Comparison of ENCODE assay signal across 12 cellular contexts in genomic region chr1:162062542-162063015, GRCh38. TPM values are rescaled to one million over a fixed set of nuclear protein-coding genes. Genes with fewer than 3 reads are reported as not detected.
DNase-seq lines count a peak whose midpoint lies in the region; ATAC-seq and TF ChIP-seq lines count a peak whose summit lies in the region.
"Had no signal": no experiment of that assay in that cellular context is flagged by ENCODE, and none has a peak within 500 bp of the region (broad histone marks: within the 10 kb centered on the region; RNA-seq: fewer than 3 reads in every experiment).

No MANE protein-coding gene starts in this region.

- peak; percentile 11 for DNase-seq in AG09309 (ENCODE audit: low read depth)
- peak; percentile 87 for DNase-seq in NCI-H1092 treated with DMSO at 0.1 percent for 48 hours (lab: John Stamatoyannopoulos, UW)
- DNase-seq in SK-N-DZ (ENCODE audit: low spot score), result peak; percentile 85
- DNase-seq in heart right ventricle, result peak in 1 of 2 donors; percentile 19
- DNase-seq in SKM-1 treated with dmso at 0.1 percent for 144 hours (lab: John Stamatoyannopoulos, UW; ENCODE audit: unreplicated experiment), result no peak
- DNase-seq in NCI-H1436 (lab: John Stamatoyannopoulos, UW), result no peak
- DNase-seq in SHP77 (lab: John Stamatoyannopoulos, UW), result no peak
- no peak for DNase-seq in endothelial cell (ENCODE audit: low spot score)
- DNase-seq: activated CD4-positive, alpha-beta T cell treated with anti-CD3 and anti-CD28 coated beads for 4 hours; effector memory CD8-positive, alpha-beta T cell had no signal

- H3K4me1 Mint-ChIP-seq in endothelial cell (ENCODE audit: unreplicated experiment), result peaks cover 35% of the 10 kb centered on the region
- H3K4me1 Mint-ChIP-seq: activated naive CD4-positive, alpha-beta T cell treated with anti-CD3 and anti-CD28 coated beads, Interleukin-2, amount 50 U/mL, for 24 hours had no signal

- H3K27me3 ChIP-seq in heart right ventricle, result peaks cover 0 to 29% (median 0%) of the 10 kb centered on the region in 7 donors

- intact Hi-C loops in heart right ventricle (cut with DNase I), result loop anchor here in 2 of 10 donors (5.0 kb wide), 2 partner anchors 75 to 215 kb away; no protein-coding TSS in a partner anchor

- 27 to 55% methylated on average over 4 of the region's 4 CpGs for WGBS in heart right ventricle, 2 donors

- H3K36me3 Mint-ChIP-seq in endothelial cell (ENCODE audit: low read depth, unreplicated experiment), result no peaks in the 10 kb centered on the region
- H3K36me3 Mint-ChIP-seq: activated naive CD4-positive, alpha-beta T cell treated with anti-CD3 and anti-CD28 coated beads, Interleukin-2, amount 50 U/mL, for 24 hours had no signal

- no peaks in the 10 kb centered on the region for H3K27me3 Mint-ChIP-seq in endothelial cell (ENCODE audit: unreplicated experiment)

- peak overlapping the region in 5 of 10 donors; percentile 29 to 66 (median 42) for H3K27ac ChIP-seq in heart right ventricle

- H3K4me3 ChIP-seq in AG09309 (ENCODE audit: control insufficient read depth, low read depth, low read length), result no peak overlapping the region
- no peak overlapping the region for H3K4me3 ChIP-seq in heart right ventricle
- H3K4me3 ChIP-seq: HAP-1 had no signal

- no peak overlapping the region for H3K27ac Mint-ChIP-seq in endothelial cell (ENCODE audit: unreplicated experiment)
- H3K27ac Mint-ChIP-seq: activated naive CD4-positive, alpha-beta T cell treated with anti-CD3 and anti-CD28 coated beads, Interleukin-2, amount 50 U/mL, for 24 hours; effector memory CD8-positive, alpha-beta T cell had no signal

- H3K4me1 ChIP-seq in heart right ventricle, result peaks cover 0 to 22% (median 8%) of the 10 kb centered on the region in 9 donors
- H3K4me1 ChIP-seq: HAP-1 had no signal

- TF ChIP-seq CTCF in AG09309 (IDR thresholded peaks at IDR 0.05; ENCODE audit: control insufficient read depth, insufficient read depth, low read depth, low read length, missing control alignments) (no peak), heart right ventricle (IDR thresholded peaks at IDR 0.05) (no peak), endothelial cell (IDR thresholded peaks at IDR 0.05; ENCODE audit: unreplicated experiment) (no peak)

- peak in 7 of 8 donors; percentile 42 to 90 (median 75) for ATAC-seq in heart right ventricle
- ATAC-seq: effector memory CD8-positive, alpha-beta T cell had no signal

- H3K9me3 ChIP-seq in heart right ventricle, result no peaks in the 10 kb centered on the region
- H3K9me3 ChIP-seq: HAP-1 had no signal

- no peaks in the 10 kb centered on the region for H3K9me3 Mint-ChIP-seq in endothelial cell (ENCODE audit: unreplicated experiment)
- H3K9me3 Mint-ChIP-seq: activated naive CD4-positive, alpha-beta T cell treated with anti-CD3 and anti-CD28 coated beads, Interleukin-2, amount 50 U/mL, for 24 hours; effector memory CD8-positive, alpha-beta T cell had no signal

- H3K4me3 Mint-ChIP-seq in endothelial cell (ENCODE audit: unreplicated experiment), result no peak overlapping the region
- H3K4me3 Mint-ChIP-seq: activated naive CD4-positive, alpha-beta T cell treated with anti-CD3 and anti-CD28 coated beads, Interleukin-2, amount 50 U/mL, for 24 hours; effector memory CD8-positive, alpha-beta T cell had no signal

- no peaks in the 10 kb centered on the region for H3K36me3 ChIP-seq in heart right ventricle
- H3K36me3 ChIP-seq: HAP-1 had no signal

RNA-seq across cellular contexts. Expression of gene NOS1AP, which starts 6.9 kb away (rescaled TPM):
- polyA plus RNA-seq in SK-N-DZ (2014; cell fraction: cytosol; rRNA removed), result 0.27 and 0.46 TPM in 2 replicates
- 0.71 and 0.96 TPM in 2 replicates for polyA plus RNA-seq in SK-N-DZ (2014; cell fraction: nucleus; rRNA removed)
- 1 to 10 TPM; 1.7 to 7.1 (median 4.7) TPM for total RNA-seq in heart right ventricle
- polyA plus RNA-seq in heart right ventricle, result 1 to 10 TPM in 1 of 2 donors, under 1 TPM in 1; 0.19 to 1.1 TPM
- 19.8 TPM for total RNA-seq in endothelial cell (ENCODE audit: unreplicated experiment)

RNA-seq across cellular contexts. Expression of gene OLFML2B, which starts 38.9 kb away (rescaled TPM):
- polyA plus RNA-seq in SK-N-DZ (2014; cell fraction: cytosol; rRNA removed), result 1.1 and 2.1 TPM in 2 replicates
- 0.76 and 1.7 TPM in 2 replicates for polyA plus RNA-seq in SK-N-DZ (2014; cell fraction: nucleus; rRNA removed)
- total RNA-seq in heart right ventricle, result 10 to 100 TPM in 1 of 10 donors, 1 to 10 TPM in 7, under 1 TPM in 2; 0.73 to 23.4 (median 1.5) TPM
- polyA plus RNA-seq in heart right ventricle, result 1 to 10 TPM; 1.0 to 3.9 TPM
- 0.85 TPM for total RNA-seq in endothelial cell (ENCODE audit: unreplicated experiment)

Comparison
In these comparisons a context has a peak if more than half of its experiments do, and no peak if none do; other contexts are left out.
1. DNase-seq: peak in AG09309 (single experiment), NCI-H1092 treated with DMSO at 0.1 percent for 48 hours (single experiment) and SK-N-DZ (single experiment); none in SKM-1 treated with dmso at 0.1 percent for 144 hours (single experiment), NCI-H1436 (single experiment), SHP77 (0 of 2) and endothelial cell (single experiment).